ENCODE assay signal across 2 cellular contexts in genomic region chr5:60779431-60779830, GRCh38.
TF ChIP-seq lines count a peak whose summit lies in the region.

No MANE protein-coding gene starts in this region.

TF ChIP-seq in A549, 52 proteins besides CTCF, POLR2A, EP300 and RAD21:
- TF ChIP-seq ZFP36 (IDR thresholded peaks at IDR 0.05; ENCODE audit: borderline replicate concordance, partially characterized antibody) = no peak
- TF ChIP-seq ESRRA (IDR thresholded peaks at IDR 0.05; ENCODE audit: borderline replicate concordance, low read length) = no peak
- TF ChIP-seq TFCP2L1 (CRISPR knock-in tag; IDR thresholded peaks at IDR 0.05) = no peak
- no peak for TF ChIP-seq MAFK (IDR thresholded peaks at IDR 0.05; ENCODE audit: partially characterized antibody)
- no peak for TF ChIP-seq JUNB (IDR thresholded peaks at IDR 0.05)
- no peak for TF ChIP-seq FOXS1 (CRISPR knock-in tag; IDR thresholded peaks at IDR 0.05)
- no peak for TF ChIP-seq MYC (IDR thresholded peaks at IDR 0.05; ENCODE audit: borderline replicate concordance, low read length)
- no peak for TF ChIP-seq ZSCAN20 (CRISPR knock-in tag; IDR thresholded peaks at IDR 0.05)
- no peak for TF ChIP-seq HOXB13 (CRISPR knock-in tag; IDR thresholded peaks at IDR 0.05; ENCODE audit: low read depth)
- TF ChIP-seq ZNF302 (CRISPR knock-in tag; IDR thresholded peaks at IDR 0.05) = no peak
- no peak for TF ChIP-seq RCOR1 (IDR thresholded peaks at IDR 0.05; ENCODE audit: low read depth, low read length)
- no peak for TF ChIP-seq KDM1A (IDR thresholded peaks at IDR 0.05; ENCODE audit: low read depth)
- no peak for TF ChIP-seq SMC3 (IDR thresholded peaks at IDR 0.05)
- no peak for TF ChIP-seq PBX3 (IDR thresholded peaks at IDR 0.05)
- TF ChIP-seq MAZ (IDR thresholded peaks at IDR 0.05; ENCODE audit: borderline replicate concordance, low read depth, low read length) = no peak
- no peak for TF ChIP-seq NPAS2 (CRISPR knock-in tag; IDR thresholded peaks at IDR 0.05; ENCODE audit: borderline replicate concordance)
- TF ChIP-seq POLR2AphosphoS2 (conservative IDR thresholded peaks at IDR 0.05; ENCODE audit: low read length) = no peak

TF ChIP-seq in GM23338, 12 proteins besides CTCF, POLR2A, EP300 and RAD21:
- no peak for TF ChIP-seq ZNF114 (CRISPR knock-in tag; IDR thresholded peaks at IDR 0.05)
- no peak for TF ChIP-seq CREB1 (CRISPR knock-in tag; IDR thresholded peaks at IDR 0.05; ENCODE audit: low read depth)
- TF ChIP-seq EZH2 (IDR thresholded peaks at IDR 0.05; ENCODE audit: low read depth, unreplicated experiment) = no peak
- TF ChIP-seq STAT1 (IDR thresholded peaks at IDR 0.05; ENCODE audit: unreplicated experiment) = no peak
